In the genomic region with DNA sequence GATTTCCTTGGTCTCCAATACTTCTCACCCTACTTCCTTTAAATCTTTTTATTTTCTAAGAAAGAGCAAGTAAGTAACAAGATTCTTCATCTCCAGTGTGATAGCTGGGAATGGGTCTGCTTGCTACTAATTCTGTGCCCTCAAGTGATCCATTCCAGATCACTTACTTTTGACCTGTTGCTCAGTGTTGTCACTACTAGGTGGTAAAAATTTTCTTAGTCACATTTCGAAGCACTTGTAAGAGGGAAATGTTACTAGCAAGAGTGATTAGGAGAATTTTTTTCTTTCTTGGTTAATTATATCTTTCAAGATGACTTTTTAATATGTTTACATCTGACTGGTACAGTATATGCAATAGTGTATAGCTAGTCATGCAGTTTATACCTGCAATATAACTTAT, we compare ENCODE assay signal across 2 cellular contexts.
TF ChIP-seq lines count a peak whose summit lies in the region.

No MANE protein-coding gene starts in this region.

TF ChIP-seq in GM23338, 12 proteins besides CTCF, POLR2A, EP300 and RAD21 (continues in another document):
- TF ChIP-seq, protein P1, sequence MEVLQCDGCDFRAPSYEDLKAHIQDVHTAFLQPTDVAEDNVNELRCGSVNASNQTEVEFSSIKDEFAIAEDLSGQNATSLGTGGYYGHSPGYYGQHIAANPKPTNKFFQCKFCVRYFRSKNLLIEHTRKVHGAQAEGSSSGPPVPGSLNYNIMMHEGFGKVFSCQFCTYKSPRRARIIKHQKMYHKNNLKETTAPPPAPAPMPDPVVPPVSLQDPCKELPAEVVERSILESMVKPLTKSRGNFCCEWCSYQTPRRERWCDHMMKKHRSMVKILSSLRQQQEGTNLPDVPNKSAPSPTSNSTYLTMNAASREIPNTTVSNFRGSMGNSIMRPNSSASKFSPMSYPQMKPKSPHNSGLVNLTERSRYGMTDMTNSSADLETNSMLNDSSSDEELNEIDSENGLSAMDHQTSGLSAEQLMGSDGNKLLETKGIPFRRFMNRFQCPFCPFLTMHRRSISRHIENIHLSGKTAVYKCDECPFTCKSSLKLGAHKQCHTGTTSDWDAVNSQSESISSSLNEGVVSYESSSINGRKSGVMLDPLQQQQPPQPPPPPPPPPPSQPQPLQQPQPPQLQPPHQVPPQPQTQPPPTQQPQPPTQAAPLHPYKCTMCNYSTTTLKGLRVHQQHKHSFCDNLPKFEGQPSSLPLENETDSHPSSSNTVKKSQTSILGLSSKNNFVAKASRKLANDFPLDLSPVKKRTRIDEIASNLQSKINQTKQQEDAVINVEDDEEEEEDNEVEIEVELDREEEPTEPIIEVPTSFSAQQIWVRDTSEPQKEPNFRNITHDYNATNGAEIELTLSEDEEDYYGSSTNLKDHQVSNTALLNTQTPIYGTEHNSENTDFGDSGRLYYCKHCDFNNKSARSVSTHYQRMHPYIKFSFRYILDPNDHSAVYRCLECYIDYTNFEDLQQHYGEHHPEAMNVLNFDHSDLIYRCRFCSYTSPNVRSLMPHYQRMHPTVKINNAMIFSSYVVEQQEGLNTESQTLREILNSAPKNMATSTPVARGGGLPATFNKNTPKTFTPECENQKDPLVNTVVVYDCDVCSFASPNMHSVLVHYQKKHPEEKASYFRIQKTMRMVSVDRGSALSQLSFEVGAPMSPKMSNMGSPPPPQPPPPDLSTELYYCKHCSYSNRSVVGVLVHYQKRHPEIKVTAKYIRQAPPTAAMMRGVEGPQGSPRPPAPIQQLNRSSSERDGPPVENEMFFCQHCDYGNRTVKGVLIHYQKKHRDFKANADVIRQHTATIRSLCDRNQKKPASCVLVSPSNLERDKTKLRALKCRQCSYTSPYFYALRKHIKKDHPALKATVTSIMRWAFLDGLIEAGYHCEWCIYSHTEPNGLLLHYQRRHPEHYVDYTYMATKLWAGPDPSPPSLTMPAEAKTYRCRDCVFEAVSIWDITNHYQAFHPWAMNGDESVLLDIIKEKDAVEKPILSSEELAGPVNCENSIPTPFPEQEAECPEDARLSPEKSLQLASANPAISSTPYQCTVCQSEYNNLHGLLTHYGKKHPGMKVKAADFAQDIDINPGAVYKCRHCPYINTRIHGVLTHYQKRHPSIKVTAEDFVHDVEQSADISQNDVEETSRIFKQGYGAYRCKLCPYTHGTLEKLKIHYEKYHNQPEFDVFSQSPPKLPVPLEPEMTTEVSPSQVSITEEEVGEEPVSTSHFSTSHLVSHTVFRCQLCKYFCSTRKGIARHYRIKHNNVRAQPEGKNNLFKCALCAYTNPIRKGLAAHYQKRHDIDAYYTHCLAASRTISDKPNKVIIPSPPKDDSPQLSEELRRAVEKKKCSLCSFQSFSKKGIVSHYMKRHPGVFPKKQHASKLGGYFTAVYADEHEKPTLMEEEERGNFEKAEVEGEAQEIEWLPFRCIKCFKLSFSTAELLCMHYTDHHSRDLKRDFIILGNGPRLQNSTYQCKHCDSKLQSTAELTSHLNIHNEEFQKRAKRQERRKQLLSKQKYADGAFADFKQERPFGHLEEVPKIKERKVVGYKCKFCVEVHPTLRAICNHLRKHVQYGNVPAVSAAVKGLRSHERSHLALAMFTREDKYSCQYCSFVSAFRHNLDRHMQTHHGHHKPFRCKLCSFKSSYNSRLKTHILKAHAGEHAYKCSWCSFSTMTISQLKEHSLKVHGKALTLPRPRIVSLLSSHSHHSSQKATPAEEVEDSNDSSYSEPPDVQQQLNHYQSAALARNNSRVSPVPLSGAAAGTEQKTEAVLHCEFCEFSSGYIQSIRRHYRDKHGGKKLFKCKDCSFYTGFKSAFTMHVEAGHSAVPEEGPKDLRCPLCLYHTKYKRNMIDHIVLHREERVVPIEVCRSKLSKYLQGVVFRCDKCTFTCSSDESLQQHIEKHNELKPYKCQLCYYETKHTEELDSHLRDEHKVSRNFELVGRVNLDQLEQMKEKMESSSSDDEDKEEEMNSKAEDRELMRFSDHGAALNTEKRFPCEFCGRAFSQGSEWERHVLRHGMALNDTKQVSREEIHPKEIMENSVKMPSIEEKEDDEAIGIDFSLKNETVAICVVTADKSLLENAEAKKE (CRISPR knock-in tag; IDR thresholded peaks at IDR 0.05) = no peak
- TF ChIP-seq POLR2AphosphoS5 (IDR thresholded peaks at IDR 0.05; ENCODE audit: low read depth) = no peak
- TF ChIP-seq ZNF331 (CRISPR knock-in tag; IDR thresholded peaks at IDR 0.05; ENCODE audit: low read depth) = no peak
- TF ChIP-seq ZNF114 (CRISPR knock-in tag; IDR thresholded peaks at IDR 0.05) = no peak
- no peak for TF ChIP-seq EZH2phosphoT487 (IDR thresholded peaks at IDR 0.05; ENCODE audit: unreplicated experiment)
- no peak for TF ChIP-seq CREB1 (CRISPR knock-in tag; IDR thresholded peaks at IDR 0.05; ENCODE audit: low read depth)
- TF ChIP-seq, protein P2, sequence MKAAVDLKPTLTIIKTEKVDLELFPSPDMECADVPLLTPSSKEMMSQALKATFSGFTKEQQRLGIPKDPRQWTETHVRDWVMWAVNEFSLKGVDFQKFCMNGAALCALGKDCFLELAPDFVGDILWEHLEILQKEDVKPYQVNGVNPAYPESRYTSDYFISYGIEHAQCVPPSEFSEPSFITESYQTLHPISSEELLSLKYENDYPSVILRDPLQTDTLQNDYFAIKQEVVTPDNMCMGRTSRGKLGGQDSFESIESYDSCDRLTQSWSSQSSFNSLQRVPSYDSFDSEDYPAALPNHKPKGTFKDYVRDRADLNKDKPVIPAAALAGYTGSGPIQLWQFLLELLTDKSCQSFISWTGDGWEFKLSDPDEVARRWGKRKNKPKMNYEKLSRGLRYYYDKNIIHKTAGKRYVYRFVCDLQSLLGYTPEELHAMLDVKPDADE (IDR thresholded peaks at IDR 0.05) = no peak
- no peak for TF ChIP-seq NANOG (IDR thresholded peaks at IDR 0.05; ENCODE audit: borderline replicate concordance)
- TF ChIP-seq EZH2 (IDR thresholded peaks at IDR 0.05; ENCODE audit: low read depth, unreplicated experiment) = no peak
- no peak for TF ChIP-seq JUNB (IDR thresholded peaks at IDR 0.05; ENCODE audit: unreplicated experiment)

TF ChIP-seq in endothelial cell of umbilical vein, 7 proteins besides CTCF, POLR2A, EP300 and RAD21:
- TF ChIP-seq FOS (IDR thresholded peaks at IDR 0.05; ENCODE audit: borderline replicate concordance, insufficient read depth, low read length) = no peak
- no peak for TF ChIP-seq JUN (IDR thresholded peaks at IDR 0.05; ENCODE audit: borderline replicate concordance, insufficient read depth, insufficient read length, low read depth)
- no peak for TF ChIP-seq GATA2 (IDR thresholded peaks at IDR 0.05; ENCODE audit: insufficient read depth, insufficient read length, low read depth, low read length)
- no peak for TF ChIP-seq EZH2 (IDR thresholded peaks at IDR 0.05; ENCODE audit: borderline replicate concordance, low read depth, low read length, severe bottlenecking)
- TF ChIP-seq MYC (IDR thresholded peaks at IDR 0.05; ENCODE audit: low read depth, low read length) = no peak
